8 cellular contexts compared by ENCODE assay signal in genomic region chr19:13847033-13847899, GRCh38. TPM values are rescaled to one million over a fixed set of nuclear protein-coding genes. Genes with fewer than 3 reads are reported as not detected.
A peak's percentile ranks its signal among the peaks of the same experiment; 100 is the strongest.
DNase-seq lines count a peak whose midpoint lies in the region; ATAC-seq and TF ChIP-seq lines count a peak whose summit lies in the region.

No MANE protein-coding gene starts in this region.

- H3K79me2 ChIP-seq in MM.1S (ENCODE audit: low read length) (peaks cover 3% of the 10 kb centered on the region), parathyroid adenoma (peaks cover 3% of the 10 kb centered on the region)

- H3K9me2 ChIP-seq in MM.1S (replicated peaks; ENCODE audit: insufficient read depth, low read length), result no peaks in the 10 kb centered on the region

- no peaks in the 10 kb centered on the region for H3K36me3 ChIP-seq in MM.1S (replicated peaks; ENCODE audit: insufficient read depth, low read length)
- no peaks in the 10 kb centered on the region for H3K36me3 ChIP-seq in parathyroid adenoma (ENCODE audit: control insufficient read depth, insufficient read depth, low read length)
- no peaks in the 10 kb centered on the region for H3K36me3 ChIP-seq in thyroid gland

- H3K4me1 ChIP-seq in MM.1S (ENCODE audit: low read length), result peaks cover 22% of the 10 kb centered on the region
- peaks cover 35% of the 10 kb centered on the region for H3K4me1 ChIP-seq in parathyroid adenoma
- peaks cover 40 to 59% of the 10 kb centered on the region in 2 donors for H3K4me1 ChIP-seq in thyroid gland

- H3K9ac ChIP-seq in MM.1S (ENCODE audit: low read length) (peak overlapping the region; percentile 99), parathyroid adenoma (peak overlapping the region; percentile 86)

- no peaks in the 10 kb centered on the region for H4K20me1 ChIP-seq in MM.1S (ENCODE audit: insufficient read depth, low read length)

- H3K4me3 ChIP-seq in MM.1S (ENCODE audit: low read length) (peak overlapping the region; percentile 75), parathyroid adenoma (ENCODE audit: low read depth, low read length) (peak overlapping the region; percentile 78), thyroid gland (replicated peaks in 1 of 3) (peak overlapping the region in 2 of 3 donors; percentile 41 to 55)

- H3K27me3 ChIP-seq in MM.1S (replicated peaks; ENCODE audit: insufficient read depth, low read length) (no peaks in the 10 kb centered on the region), parathyroid adenoma (ENCODE audit: control insufficient read depth, insufficient read depth, low read length) (no peaks in the 10 kb centered on the region), thyroid gland (no peaks in the 10 kb centered on the region)

- H3K4me2 ChIP-seq in MM.1S (ENCODE audit: low read depth, low read length) (peak overlapping the region; percentile 98), parathyroid adenoma (ENCODE audit: low read length) (peak overlapping the region; percentile 78)

- 0% methylated on average over 18 to 34 of the region's 46 CpGs for WGBS in thyroid gland, 2 donors

- H3K4me3 Mint-ChIP-seq in activated naive CD8-positive, alpha-beta T cell, result peak overlapping the region; percentile 90

- no peaks in the 10 kb centered on the region for H3K27me3 Mint-ChIP-seq in activated naive CD8-positive, alpha-beta T cell

- H2AFZ ChIP-seq in MM.1S (ENCODE audit: low read length) (peak overlapping the region; percentile 41), parathyroid adenoma (peak overlapping the region; percentile 97)

- no peaks in the 10 kb centered on the region for H3K36me3 Mint-ChIP-seq in activated naive CD8-positive, alpha-beta T cell

- peaks cover 23% of the 10 kb centered on the region for H3F3A ChIP-seq in MM.1S (ENCODE audit: insufficient read depth, low read length)

- peak overlapping the region; percentile 99 for H3K27ac Mint-ChIP-seq in activated naive CD8-positive, alpha-beta T cell

- DNase-seq in DMS79 treated with DMSO at 0.1 percent for 48 hours (lab: John Stamatoyannopoulos, UW), result peak; percentile 77
- peak; percentile 83 for DNase-seq in GOT3 (lab: John Stamatoyannopoulos, UW)
- peak; percentile 70 for DNase-seq in MM.1S
- DNase-seq in Right ventricle myocardium inferior (ENCODE audit: missing footprints), result peak; percentile 97
- DNase-seq in thyroid gland, result peak; percentile 87 to 90

- no peaks in the 10 kb centered on the region for H3K9me3 ChIP-seq in MM.1S (replicated peaks; ENCODE audit: insufficient read depth, low read length)
- no peaks in the 10 kb centered on the region for H3K9me3 ChIP-seq in parathyroid adenoma (ENCODE audit: control insufficient read depth, low read length)
- no peaks in the 10 kb centered on the region for H3K9me3 ChIP-seq in thyroid gland

- TF ChIP-seq POLR2A in thyroid gland (IDR thresholded peaks at IDR 0.05), result peak; percentile 72 to 85

- ATAC-seq in SK-N-SH treated with all-trans-retinoic acid at 6 μM for 48 hours (peak; percentile 64), Right ventricle myocardium inferior (peak; percentile 82)

- intact Hi-C loops in Right ventricle myocardium inferior (cut with DNase I), result loop anchor here (10.0 kb wide), 1 partner anchor 692 kb away; the partner anchor contains the start of genes IER2 and STX10
- intact Hi-C loops in thyroid gland (cut with DNase I), result no loop called here

- H3K27ac ChIP-seq in MM.1S (ENCODE audit: low read length) (peak overlapping the region; percentile 100), parathyroid adenoma (peak overlapping the region; percentile 99), thyroid gland (peak overlapping the region; percentile 100)

- H3K9me3 Mint-ChIP-seq in activated naive CD8-positive, alpha-beta T cell (ENCODE audit: low read depth), result no peaks in the 10 kb centered on the region

- H3K4me1 Mint-ChIP-seq in activated naive CD8-positive, alpha-beta T cell (ENCODE audit: low read depth), result peaks cover 57% of the 10 kb centered on the region

- TF ChIP-seq CTCF in MM.1S (IDR thresholded peaks at IDR 0.05; ENCODE audit: low read length) (no peak), parathyroid adenoma (IDR thresholded peaks at IDR 0.05) (peak; percentile 52), thyroid gland (IDR thresholded peaks at IDR 0.05) (peak in 3 of 6 experiments; percentile 25 to 31 (median 26))

TF ChIP-seq in SK-N-SH treated with all-trans-retinoic acid at 6 μM for 48 hours, 23 proteins besides CTCF, POLR2A, EP300 and RAD21:
- TF ChIP-seq CREB5 (CRISPR knock-in tag; IDR thresholded peaks at IDR 0.05; ENCODE audit: low read depth), result peak; percentile 49; the same call in 1 of the 2 replicates
- no peak for TF ChIP-seq PPARA (CRISPR knock-in tag; IDR thresholded peaks at IDR 0.05; ENCODE audit: borderline replicate concordance)
- TF ChIP-seq, protein P1, sequence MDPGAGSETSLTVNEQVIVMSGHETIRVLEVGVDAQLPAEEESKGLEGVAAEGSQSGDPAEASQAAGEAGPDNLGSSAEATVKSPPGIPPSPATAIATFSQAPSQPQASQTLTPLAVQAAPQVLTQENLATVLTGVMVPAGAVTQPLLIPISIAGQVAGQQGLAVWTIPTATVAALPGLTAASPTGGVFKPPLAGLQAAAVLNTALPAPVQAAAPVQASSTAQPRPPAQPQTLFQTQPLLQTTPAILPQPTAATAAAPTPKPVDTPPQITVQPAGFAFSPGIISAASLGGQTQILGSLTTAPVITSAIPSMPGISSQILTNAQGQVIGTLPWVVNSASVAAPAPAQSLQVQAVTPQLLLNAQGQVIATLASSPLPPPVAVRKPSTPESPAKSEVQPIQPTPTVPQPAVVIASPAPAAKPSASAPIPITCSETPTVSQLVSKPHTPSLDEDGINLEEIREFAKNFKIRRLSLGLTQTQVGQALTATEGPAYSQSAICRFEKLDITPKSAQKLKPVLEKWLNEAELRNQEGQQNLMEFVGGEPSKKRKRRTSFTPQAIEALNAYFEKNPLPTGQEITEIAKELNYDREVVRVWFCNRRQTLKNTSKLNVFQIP (CRISPR knock-in tag; IDR thresholded peaks at IDR 0.05; ENCODE audit: borderline replicate concordance, low read depth), result no peak
- TF ChIP-seq, protein P2, sequence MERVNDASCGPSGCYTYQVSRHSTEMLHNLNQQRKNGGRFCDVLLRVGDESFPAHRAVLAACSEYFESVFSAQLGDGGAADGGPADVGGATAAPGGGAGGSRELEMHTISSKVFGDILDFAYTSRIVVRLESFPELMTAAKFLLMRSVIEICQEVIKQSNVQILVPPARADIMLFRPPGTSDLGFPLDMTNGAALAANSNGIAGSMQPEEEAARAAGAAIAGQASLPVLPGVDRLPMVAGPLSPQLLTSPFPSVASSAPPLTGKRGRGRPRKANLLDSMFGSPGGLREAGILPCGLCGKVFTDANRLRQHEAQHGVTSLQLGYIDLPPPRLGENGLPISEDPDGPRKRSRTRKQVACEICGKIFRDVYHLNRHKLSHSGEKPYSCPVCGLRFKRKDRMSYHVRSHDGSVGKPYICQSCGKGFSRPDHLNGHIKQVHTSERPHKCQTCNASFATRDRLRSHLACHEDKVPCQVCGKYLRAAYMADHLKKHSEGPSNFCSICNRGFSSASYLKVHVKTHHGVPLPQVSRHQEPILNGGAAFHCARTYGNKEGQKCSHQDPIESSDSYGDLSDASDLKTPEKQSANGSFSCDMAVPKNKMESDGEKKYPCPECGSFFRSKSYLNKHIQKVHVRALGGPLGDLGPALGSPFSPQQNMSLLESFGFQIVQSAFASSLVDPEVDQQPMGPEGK (CRISPR knock-in tag; IDR thresholded peaks at IDR 0.05; ENCODE audit: borderline replicate concordance), result peak; percentile 88
- TF ChIP-seq, protein P3, sequence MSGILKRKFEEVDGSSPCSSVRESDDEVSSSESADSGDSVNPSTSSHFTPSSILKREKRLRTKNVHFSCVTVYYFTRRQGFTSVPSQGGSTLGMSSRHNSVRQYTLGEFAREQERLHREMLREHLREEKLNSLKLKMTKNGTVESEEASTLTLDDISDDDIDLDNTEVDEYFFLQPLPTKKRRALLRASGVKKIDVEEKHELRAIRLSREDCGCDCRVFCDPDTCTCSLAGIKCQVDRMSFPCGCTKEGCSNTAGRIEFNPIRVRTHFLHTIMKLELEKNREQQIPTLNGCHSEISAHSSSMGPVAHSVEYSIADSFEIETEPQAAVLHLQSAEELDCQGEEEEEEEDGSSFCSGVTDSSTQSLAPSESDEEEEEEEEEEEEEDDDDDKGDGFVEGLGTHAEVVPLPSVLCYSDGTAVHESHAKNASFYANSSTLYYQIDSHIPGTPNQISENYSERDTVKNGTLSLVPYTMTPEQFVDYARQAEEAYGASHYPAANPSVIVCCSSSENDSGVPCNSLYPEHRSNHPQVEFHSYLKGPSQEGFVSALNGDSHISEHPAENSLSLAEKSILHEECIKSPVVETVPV (CRISPR knock-in tag; IDR thresholded peaks at IDR 0.05), result 0 out of 2 replicates have a peak, but pooled peaks have one; percentile 51
- TF ChIP-seq ISL1 (CRISPR knock-in tag; IDR thresholded peaks at IDR 0.05), result 0 out of 2 replicates have a peak, but pooled peaks have one; percentile 5
- TF ChIP-seq TCF4 (CRISPR knock-in tag; IDR thresholded peaks at IDR 0.05; ENCODE audit: borderline replicate concordance), result peak; percentile 60; the same call in 1 of the 2 replicates

RNA-seq across cellular contexts. Expression of gene NANOS3, which starts 29.7 kb away (rescaled TPM):
- 0.68 TPM for total RNA-seq in Right ventricle myocardium inferior
- not detected for total RNA-seq in thyroid gland

RNA-seq across cellular contexts. Expression of gene ZSWIM4, which starts 52.0 kb away (rescaled TPM):
- total RNA-seq in Right ventricle myocardium inferior (2.1 TPM), thyroid gland (10 to 100 TPM in 1 of 4 donors, 1 to 10 TPM in 3; 6.9 to 15.6 (median 8.9) TPM)

RNA-seq across cellular contexts. Expression of gene BRME1, which starts 58.7 kb away (rescaled TPM):
- total RNA-seq in Right ventricle myocardium inferior, result 0.76 TPM
- total RNA-seq in thyroid gland, result 1 to 10 TPM in 3 of 4 donors, under 1 TPM in 1; 0.34 to 1.7 (median 1.0) TPM

RNA-seq across cellular contexts. Expression of gene CC2D1A, which starts 58.7 kb away (rescaled TPM):
- total RNA-seq in Right ventricle myocardium inferior (18.7 TPM), thyroid gland (10 to 100 TPM; 29.3 to 36.4 (median 31.3) TPM)

Comparison
In these comparisons a context has a peak if more than half of its experiments do, and no peak if none do; other contexts are left out.
1. Peak in every context shown above with its lines: DNase-seq, ATAC-seq, H3K4me3 ChIP-seq and H3K27ac ChIP-seq.